In genomic region chr9:112754578-112754977, GRCh38 we compare ENCODE assay signal across 1 cellular context.
TF ChIP-seq lines count a peak whose summit lies in the region.

No MANE protein-coding gene starts in this region.

TF ChIP-seq in SK-N-SH treated with all-trans-retinoic acid at 6 μM for 48 hours, 23 proteins besides CTCF, POLR2A, EP300 and RAD21 (continued from another document):
- no peak for TF ChIP-seq PATZ1 (CRISPR knock-in tag; IDR thresholded peaks at IDR 0.05; ENCODE audit: borderline replicate concordance)
